16 cellular contexts compared by ENCODE assay signal in the genomic region with DNA sequence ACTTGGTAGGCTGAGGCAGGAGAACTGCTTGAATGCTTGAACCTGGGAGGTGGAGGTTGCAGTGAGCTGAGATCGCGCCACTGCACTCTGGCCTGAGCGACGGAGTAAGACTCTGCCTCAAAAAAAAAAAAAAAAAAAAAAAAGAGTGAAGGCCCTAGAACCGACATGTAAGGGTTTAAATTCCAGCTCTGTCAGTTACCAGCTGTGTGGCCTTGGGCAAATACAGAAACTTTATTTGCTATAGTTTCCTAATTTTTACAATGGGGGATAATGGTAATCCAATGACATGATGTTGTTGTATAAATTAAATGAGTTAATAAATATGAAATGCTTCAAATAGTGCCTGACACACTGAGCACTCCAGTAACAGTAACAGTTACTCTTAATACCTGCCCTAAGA.
"Had no signal": no experiment of that assay in that cellular context is flagged by ENCODE, and none has a peak within 500 bp of the region (broad histone marks: within the 10 kb centered on the region; RNA-seq: fewer than 3 reads in every experiment).

No MANE protein-coding gene starts in this region.

- H3K4me3 ChIP-seq: dorsolateral prefrontal cortex, heart left ventricle, lung, mucosa of descending colon, psoas muscle had no signal

- H3K27me3 ChIP-seq: dorsolateral prefrontal cortex, heart left ventricle had no signal

- H3K4me3 Mint-ChIP-seq: naive thymus-derived CD8-positive, alpha-beta T cell; neural crest cell; type B pancreatic cell had no signal

- H3K27ac Mint-ChIP-seq: naive thymus-derived CD8-positive, alpha-beta T cell had no signal

- H3K36me3 Mint-ChIP-seq: naive thymus-derived CD8-positive, alpha-beta T cell; type B pancreatic cell had no signal

- DNase-seq: cortex of kidney; effector CD8-positive, alpha-beta T cell; left ventricle myocardium superior; naive thymus-derived CD8-positive, alpha-beta T cell; occipital lobe; psoas muscle; small intestine; stimulated activated CD4-positive, alpha-beta T cell treated with anti-CD3 and anti-CD28 coated beads, Interleukin-12 subunit alpha, Interleukin-12 subunit beta, amount 100 ng/mL, for 4 hours; stimulated activated naive CD4-positive, alpha-beta T cell had no signal

- H3K27me3 Mint-ChIP-seq: type B pancreatic cell had no signal

- ATAC-seq: heart left ventricle; left colon; mucosa of descending colon; naive thymus-derived CD8-positive, alpha-beta T cell; psoas muscle had no signal

- H3K9me3 Mint-ChIP-seq: naive thymus-derived CD8-positive, alpha-beta T cell; neural crest cell; type B pancreatic cell had no signal

- H3K4me1 Mint-ChIP-seq: naive thymus-derived CD8-positive, alpha-beta T cell had no signal

- H3K27ac ChIP-seq: psoas muscle had no signal

- H3K36me3 ChIP-seq: heart left ventricle had no signal

- H3K9me3 ChIP-seq: heart left ventricle, mucosa of descending colon, psoas muscle had no signal
